ENCODE assay signal across 10 cellular contexts in genomic region chr21:39094847-39095525, GRCh38.
DNase-seq lines count a peak whose midpoint lies in the region; ATAC-seq and TF ChIP-seq lines count a peak whose summit lies in the region.
"Had no signal": no experiment of that assay in that cellular context is flagged by ENCODE, and none has a peak within 500 bp of the region (broad histone marks: within the 10 kb centered on the region; RNA-seq: fewer than 3 reads in every experiment).

No MANE protein-coding gene starts in this region.

- H3K9ac ChIP-seq in SK-N-SH = no peak overlapping the region

- TF ChIP-seq POLR2A in body of pancreas (IDR thresholded peaks at IDR 0.05) = peak in 1 of 3 donors; percentile 3

- DNase-seq in AG04449 (ENCODE audit: low read depth, low spot score) (peak; percentile 88), M059J (ENCODE audit: low read depth) (peak; percentile 95), body of pancreas (no peak), lung (ENCODE audit: low spot score) (no peak), SK-N-SH (no peak), NCI-H1694 (lab: John Stamatoyannopoulos, UW) (no peak), ecto neural progenitor cell (ENCODE audit: low spot score) (no peak)
- DNase-seq in central memory CD4-positive, alpha-beta T cell = no peak
- DNase-seq: activated CD8-positive, alpha-beta T cell treated with anti-CD3 and anti-CD28 coated beads, Interleukin-2, amount 10 ng/mL, durations not matched to agents 7 days and 5 days; uterus had no signal

- no peak for TF ChIP-seq EP300 in SK-N-SH (IDR thresholded peaks at IDR 0.05; ENCODE audit: borderline replicate concordance in 1 of 2, low read depth in 1 of 2, low read length in 1 of 2)

- peak; percentile 51 for ATAC-seq in body of pancreas
- peak; percentile 16 for ATAC-seq in lung (ENCODE audit: insufficient read depth, low FRiP score)
- ATAC-seq: activated CD8-positive, alpha-beta T cell treated with anti-CD3 and anti-CD28 coated beads, Interleukin-2, amount 10 ng/mL, durations not matched to agents 7 days and 5 days had no signal

- no peaks in the 10 kb centered on the region for H3K4me1 ChIP-seq in body of pancreas
- peaks cover 4 to 19% of the 10 kb centered on the region in 2 donors for H3K4me1 ChIP-seq in lung (ENCODE audit: control insufficient read depth in 2 of 2, insufficient read depth in 2 of 2, low read length in 2 of 2)
- H3K4me1 ChIP-seq in SK-N-SH (ENCODE audit: control insufficient read depth in 1 of 2, insufficient read depth in 2 of 2, low read depth in 1 of 2, low read length in 1 of 2) = peaks cover 0 to 22% of the 10 kb centered on the region in 2 experiments; a peak in 1 of 4 replicates
- H3K4me1 ChIP-seq: uterus had no signal

- H3K4me3 ChIP-seq in AG04449 (ENCODE audit: low read depth, low read length) = no peak overlapping the region
- no peak overlapping the region for H3K4me3 ChIP-seq in body of pancreas
- H3K4me3 ChIP-seq in lung = no peak overlapping the region
- no peak overlapping the region for H3K4me3 ChIP-seq in SK-N-SH (ENCODE audit: low read depth in 2 of 2, low read length in 1 of 2)
- H3K4me3 ChIP-seq: uterus had no signal

- CTCF ChIA-PET in AG04449 (lab: Yijun Ruan, JAX) = interaction anchor here (0.5 to 2.0 kb wide), 4 partner anchors 10 to 360 kb away, joined by 3 to 5 read pairs (median 3); no protein-coding TSS in a partner anchor
- CTCF ChIA-PET in SK-N-SH (lab: Yijun Ruan, JAX) = interaction anchor here (1.0 to 1.8 kb wide), 3 partner anchors 10 to 106 kb away, joined by 3 to 5 read pairs (median 4); no protein-coding TSS in a partner anchor

- TF ChIP-seq CTCF in AG04449 (IDR thresholded peaks at IDR 0.05; ENCODE audit: insufficient read depth, low read length, missing control alignments) (no peak), body of pancreas (IDR thresholded peaks at IDR 0.05) (no peak), lung (IDR thresholded peaks at IDR 0.05; ENCODE audit: control extremely low read depth, extremely low read depth) (no peak), SK-N-SH (IDR thresholded peaks at IDR 0.05) (no peak)

- WGBS in body of pancreas, 2 donors = 66 to 76% methylated on average over 9 of the region's 9 CpGs
- WGBS in lung, 2 donors = 68% methylated on average over 9 of the region's 9 CpGs
- WGBS in SK-N-SH (ENCODE audit: low lambda C conversion rate) = 87% methylated on average over 9 of the region's 9 CpGs

- H3K27me3 ChIP-seq in body of pancreas = no peaks in the 10 kb centered on the region
- H3K27me3 ChIP-seq in lung (ENCODE audit: control insufficient read depth, insufficient read depth) = no peaks in the 10 kb centered on the region
- no peaks in the 10 kb centered on the region for H3K27me3 ChIP-seq in SK-N-SH (ENCODE audit: insufficient read depth)
- H3K27me3 ChIP-seq: uterus had no signal

- no peaks in the 10 kb centered on the region for H4K20me1 ChIP-seq in SK-N-SH (ENCODE audit: insufficient read depth)

- POLR2A ChIA-PET in AG04449 (lab: Yijun Ruan, JAX) = interaction anchor here (0.7 to 1.0 kb wide), 2 partner anchors 110 to 542 kb away, joined by 3 to 5 read pairs; no protein-coding TSS in a partner anchor
- POLR2A ChIA-PET in SK-N-SH (lab: Yijun Ruan, JAX) = no interaction called here

- H2AFZ ChIP-seq in SK-N-SH (ENCODE audit: low read depth) = no peak overlapping the region

- H3K36me3 ChIP-seq in body of pancreas (replicated peaks in 1 of 2; ENCODE audit: insufficient read depth in 1 of 2, low read depth in 2 of 2) = no peaks in the 10 kb centered on the region
- H3K36me3 ChIP-seq in lung (ENCODE audit: control insufficient read depth in 2 of 2, insufficient read depth in 2 of 2, low read length in 2 of 2) = no peaks in the 10 kb centered on the region
- H3K36me3 ChIP-seq in SK-N-SH (replicated peaks in 1 of 2; ENCODE audit: control insufficient read depth in 1 of 2, insufficient read depth in 2 of 2, low read length in 1 of 2) = no peaks in the 10 kb centered on the region
- H3K36me3 ChIP-seq: uterus had no signal

- H3K4me2 ChIP-seq in SK-N-SH = no peak overlapping the region

- no peaks in the 10 kb centered on the region for H3K79me2 ChIP-seq in SK-N-SH (ENCODE audit: insufficient read depth)

- TF ChIP-seq RAD21 in SK-N-SH (IDR thresholded peaks at IDR 0.05; ENCODE audit: low read length) = no peak

- no peaks in the 10 kb centered on the region for H3F3A ChIP-seq in SK-N-SH (replicated peaks; ENCODE audit: insufficient read depth)

- intact Hi-C loops in body of pancreas (cut with DNase I) = no loop called here

- no peaks in the 10 kb centered on the region for H3K9me3 ChIP-seq in body of pancreas
- H3K9me3 ChIP-seq in lung (ENCODE audit: control insufficient read depth in 2 of 2, insufficient read depth in 1 of 2, low read length in 1 of 2) = no peaks in the 10 kb centered on the region
- no peaks in the 10 kb centered on the region for H3K9me3 ChIP-seq in SK-N-SH
- H3K9me3 ChIP-seq: uterus had no signal

- H3K27ac ChIP-seq in body of pancreas (peak overlapping the region in 1 of 4 donors; percentile 71), lung (ENCODE audit: low read depth in 1 of 2, low read length in 1 of 2) (peak overlapping the region; percentile 41 to 80), SK-N-SH (ENCODE audit: low read depth in 2 of 2, low read length in 1 of 2) (no peak overlapping the region)

- H3K9me2 ChIP-seq in SK-N-SH = no peaks in the 10 kb centered on the region

TF ChIP-seq in SK-N-SH, 30 proteins besides CTCF, POLR2A, EP300 and RAD21:
- no peak for TF ChIP-seq TCF12 (IDR thresholded peaks at IDR 0.05)
- no peak for TF ChIP-seq CHD2 (IDR thresholded peaks at IDR 0.05; ENCODE audit: low read length, partially characterized antibody)
- no peak for TF ChIP-seq FOXM1 (IDR thresholded peaks at IDR 0.05; ENCODE audit: low read depth)
- TF ChIP-seq GABPA (IDR thresholded peaks at IDR 0.05; ENCODE audit: low read depth) = no peak
- no peak for TF ChIP-seq RFX5 (IDR thresholded peaks at IDR 0.05; ENCODE audit: low read length)
- no peak for TF ChIP-seq YY1 (IDR thresholded peaks at IDR 0.05; ENCODE audit: low read depth)
- TF ChIP-seq RCOR1 (IDR thresholded peaks at IDR 0.05; ENCODE audit: low read length) = no peak
- no peak for TF ChIP-seq TAF1 (IDR thresholded peaks at IDR 0.05; ENCODE audit: borderline replicate concordance, low read depth, low read length)

Comparison
In these comparisons a context has a peak if more than half of its experiments do, and no peak if none do; other contexts are left out.
1. DNase-seq: peak in AG04449 (single experiment) and M059J (single experiment); none in body of pancreas (0 of 4), lung (single experiment), SK-N-SH (single experiment), central memory CD4-positive, alpha-beta T cell (single experiment), NCI-H1694 (single experiment) and ecto neural progenitor cell (single experiment).
2. H3K27ac ChIP-seq: peak in lung (2 of 2); none in SK-N-SH (0 of 2).